8 cellular contexts compared by ENCODE assay signal in genomic region chr15:88450125-88450798, GRCh38. TPM values are rescaled to one million over a fixed set of nuclear protein-coding genes. Genes with fewer than 3 reads are reported as not detected.
DNase-seq lines count a peak whose midpoint lies in the region; ATAC-seq and TF ChIP-seq lines count a peak whose summit lies in the region.

No MANE protein-coding gene starts in this region.

- ATAC-seq in gastrocnemius medialis (peak in 1 of 2 donors; percentile 23), GM21786 (IDR thresholded peaks at IDR 0.05; ENCODE audit: unreplicated experiment) (no peak)

- in situ Hi-C loops in gastrocnemius medialis (cut with MboI; ENCODE audit: low sequenced_read_pairs in 4 of 4) = no loop called here

- DNase-seq in AG08395 (ENCODE audit: low spot score) = peak; percentile 80
- peak; percentile 65 for DNase-seq in HuH-7.5 (ENCODE audit: low spot score)
- DNase-seq in SJCRH30 = peak; percentile 73 to 87
- peak; percentile 68 for DNase-seq in activated naive CD8-positive, alpha-beta T cell treated with anti-CD3 and anti-CD28 coated beads for 36 hours
- no peak for DNase-seq in right atrium auricular region (ENCODE audit: low spot score)
- DNase-seq in gastrocnemius medialis = peak in 1 of 2 donors; percentile 22

- H3K27ac ChIP-seq in SJCRH30 (no peak overlapping the region), right atrium auricular region (no peak overlapping the region), gastrocnemius medialis (no peak overlapping the region)

- H3K4me1 ChIP-seq in SJCRH30 = peaks cover 4% of the 10 kb centered on the region; the same call in 1 of the 2 replicates
- H3K4me1 ChIP-seq in right atrium auricular region = peaks cover 0 to 8% of the 10 kb centered on the region in 2 donors
- peaks cover 7 to 8% of the 10 kb centered on the region in 2 donors for H3K4me1 ChIP-seq in gastrocnemius medialis

- H3K27ac Mint-ChIP-seq in activated naive CD8-positive, alpha-beta T cell treated with anti-CD3 and anti-CD28 coated beads for 36 hours = no peak overlapping the region

- H3K4me1 Mint-ChIP-seq in activated naive CD8-positive, alpha-beta T cell treated with anti-CD3 and anti-CD28 coated beads for 36 hours = peaks cover 7% of the 10 kb centered on the region

- TF ChIP-seq CTCF in GM12875 (IDR thresholded peaks at IDR 0.05; ENCODE audit: borderline replicate concordance, insufficient read depth, low read depth, low read length) (peak; percentile 89), right atrium auricular region (IDR thresholded peaks at IDR 0.05) (peak; percentile 55 to 79), gastrocnemius medialis (IDR thresholded peaks at IDR 0.05 in 4 of 5, conservative IDR thresholded peaks at IDR 0.05 in 1 of 5) (peak; percentile 27 to 66 (median 42))

- intact Hi-C loops in gastrocnemius medialis (cut with DNase I; ENCODE audit: low total_unique reads) = no loop called here

- no peak for TF ChIP-seq POLR2A in gastrocnemius medialis (IDR thresholded peaks at IDR 0.05)

- no peaks in the 10 kb centered on the region for H3K9me3 Mint-ChIP-seq in activated naive CD8-positive, alpha-beta T cell treated with anti-CD3 and anti-CD28 coated beads for 36 hours

- no peaks in the 10 kb centered on the region for H3K27me3 ChIP-seq in SJCRH30
- H3K27me3 ChIP-seq in right atrium auricular region = no peaks in the 10 kb centered on the region
- H3K27me3 ChIP-seq in gastrocnemius medialis = no peaks in the 10 kb centered on the region

- H3K36me3 ChIP-seq in SJCRH30 = no peaks in the 10 kb centered on the region
- no peaks in the 10 kb centered on the region for H3K36me3 ChIP-seq in right atrium auricular region
- no peaks in the 10 kb centered on the region for H3K36me3 ChIP-seq in gastrocnemius medialis

- H3K27me3 Mint-ChIP-seq in activated naive CD8-positive, alpha-beta T cell treated with anti-CD3 and anti-CD28 coated beads for 36 hours = no peaks in the 10 kb centered on the region

- no peaks in the 10 kb centered on the region for H3K36me3 Mint-ChIP-seq in activated naive CD8-positive, alpha-beta T cell treated with anti-CD3 and anti-CD28 coated beads for 36 hours

- H3K4me3 ChIP-seq in GM12875 (ENCODE audit: low read depth, low read length) (no peak overlapping the region), SJCRH30 (no peak overlapping the region), right atrium auricular region (no peak overlapping the region), gastrocnemius medialis (no peak overlapping the region)

- H3K4me3 Mint-ChIP-seq in activated naive CD8-positive, alpha-beta T cell treated with anti-CD3 and anti-CD28 coated beads for 36 hours = no peak overlapping the region

- H3K9me3 ChIP-seq in SJCRH30 (replicated peaks) = no peaks in the 10 kb centered on the region
- no peaks in the 10 kb centered on the region for H3K9me3 ChIP-seq in right atrium auricular region
- no peaks in the 10 kb centered on the region for H3K9me3 ChIP-seq in gastrocnemius medialis

RNA-seq across cellular contexts. Expression of gene MRPL46, which starts 16.9 kb away (rescaled TPM):
- total RNA-seq in SJCRH30 (2014; rRNA removed; shearing (Covaris generic)) = 32.1 and 34.1 TPM in 2 replicates
- total RNA-seq in activated naive CD8-positive, alpha-beta T cell treated with anti-CD3 and anti-CD28 coated beads for 36 hours = 10 to 100 TPM; 47.4 to 50.2 TPM
- total RNA-seq in right atrium auricular region (10 to 100 TPM; 26.1 to 43.5 TPM), gastrocnemius medialis (10 to 100 TPM; 36.2 to 48.9 (median 44.6) TPM)

RNA-seq across cellular contexts. Expression of gene MRPS11, which starts 17.2 kb away (rescaled TPM):
- total RNA-seq in SJCRH30 (2014; rRNA removed; shearing (Covaris generic)) = 63.9 and 65.9 TPM in 2 replicates
- total RNA-seq in activated naive CD8-positive, alpha-beta T cell treated with anti-CD3 and anti-CD28 coated beads for 36 hours = 10 to 100 TPM; 82.9 to 85.2 TPM
- 10 to 100 TPM; 29.3 to 47.5 TPM for total RNA-seq in right atrium auricular region
- total RNA-seq in gastrocnemius medialis = 10 to 100 TPM; 33.5 to 47.8 (median 45.2) TPM
